In genomic region chr1:109793486-109794318, GRCh38 we compare ENCODE assay signal across 8 cellular contexts. TPM values are rescaled to one million over a fixed set of nuclear protein-coding genes. Genes with fewer than 3 reads are reported as not detected.
DNase-seq lines count a peak whose midpoint lies in the region; ATAC-seq, FAIRE-seq and TF ChIP-seq lines count a peak whose summit lies in the region.

No MANE protein-coding gene starts in this region.

- no peak for FAIRE-seq in K562 (lab: Jason Lieb, UNC)

- POLR2A ChIA-PET in PC-3 (lab: Charles Lee; ENCODE audit: unreplicated experiment): no interaction called here
- POLR2A ChIA-PET in K562 (lab: Yijun Ruan, JAX): interaction anchor here (0.8 to 2.5 kb wide), 8 partner anchors 10 to 190 kb away, joined by 3 to 8 read pairs (median 4); no protein-coding TSS in a partner anchor

- ATAC-seq in PC-3 (peak; percentile 30), K562 (peak; percentile 5; the same call in 2 of the 3 replicates)

- H3K36me3 ChIP-seq in HUES48 (ENCODE audit: control insufficient read depth, insufficient read depth, low read length) (no peaks in the 10 kb centered on the region), PC-3 (ENCODE audit: low read depth, low read length) (no peaks in the 10 kb centered on the region), K562 (ENCODE audit: control insufficient read depth, insufficient read depth, low read length) (no peaks in the 10 kb centered on the region)

- 18% methylated on average over 11 of the region's 11 CpGs for WGBS in K562 (ENCODE audit: insufficient coverage, low coverage, missing lambda C conversion rate)

- intact Hi-C loops in PC-3 (cut with micrococcal nuclease) (no loop called here), K562 (cut with micrococcal nuclease) (loop anchor here (5.0 kb wide), 1 partner anchor 124 kb away; no protein-coding TSS in a partner anchor)

- H3K27me3 ChIP-seq in HUES48 (ENCODE audit: control insufficient read depth, insufficient read depth, low read length) (no peaks in the 10 kb centered on the region), PC-3 (ENCODE audit: low read length) (no peaks in the 10 kb centered on the region), K562 (ENCODE audit: control insufficient read depth in 2 of 2, insufficient read depth in 2 of 2, low read length in 2 of 2) (no peaks in the 10 kb centered on the region)

- no peak overlapping the region for H3K9ac ChIP-seq in HUES48 (ENCODE audit: low read depth, low read length)
- no peak overlapping the region for H3K9ac ChIP-seq in PC-3 (ENCODE audit: low read length)
- peak overlapping the region; percentile 7 to 76; a peak in 2 of 4 replicates for H3K9ac ChIP-seq in K562 (ENCODE audit: insufficient read depth in 1 of 2, low read depth in 2 of 2, low read length in 2 of 2)

- no peaks in the 10 kb centered on the region for H3K9me1 ChIP-seq in K562 (ENCODE audit: control insufficient read depth, insufficient read depth, low read length)

- no peak for TF ChIP-seq CTCF in PC-3 (conservative IDR thresholded peaks at IDR 0.05; ENCODE audit: low read depth, low read length)
- TF ChIP-seq CTCF in K562 (IDR thresholded peaks at IDR 0.05 in 2 of 3, conservative IDR thresholded peaks at IDR 0.05 in 1 of 3; ENCODE audit: insufficient read depth in 2 of 3, low read depth in 1 of 3, low read length in 3 of 3): no peak; a peak in 1 of 6 replicates

- DNase-seq in AML-193 (lab: John Stamatoyannopoulos, UW) (peak; percentile 56 to 59), PC-3 (peak; percentile 52), K562 (ENCODE audit: extremely low read depth in 1 of 4, low spot score in 3 of 4) (peak in 2 of 4 experiments; percentile 51 to 75), iris pigment epithelial cell (ENCODE audit: low read depth) (peak; percentile 72), retina (no peak), 8988T (no peak)
- peak; percentile 17 for DNase-seq in stimulated activated CD8-positive, alpha-beta memory T cell treated with anti-CD3 and anti-CD28 coated beads, Interleukin-12 subunit alpha, Interleukin-12 subunit beta, amount 100 ng/mL, for 4 hours (ENCODE audit: low read depth)

- in situ Hi-C loops in K562 (cut with MboI): no loop called here

- CTCF ChIA-PET in PC-3 (lab: Charles Lee) (no interaction called here), K562 (lab: Yijun Ruan, JAX; ENCODE audit: low intra/inter-chr PET ratio) (no interaction called here)

- H3K9me3 ChIP-seq in HUES48 (ENCODE audit: control insufficient read depth, insufficient read depth, low read length) (no peaks in the 10 kb centered on the region), PC-3 (ENCODE audit: low read length) (no peaks in the 10 kb centered on the region), K562 (replicated peaks; ENCODE audit: control insufficient read depth, insufficient read depth, low read depth, low read length) (no peaks in the 10 kb centered on the region)

- H3K4me2 ChIP-seq in PC-3 (ENCODE audit: low read length) (no peak overlapping the region), K562 (ENCODE audit: insufficient read depth, low read length) (peak overlapping the region; percentile 22)

- H3F3A ChIP-seq in PC-3 (ENCODE audit: low read length, unreplicated experiment): no peaks in the 10 kb centered on the region

- BruUV-seq in PC-3 (replicated peaks; lab: Mats Ljungman, UMichigan) (no TSS peak), K562 (replicated peaks; lab: Mats Ljungman, UMichigan) (no TSS peak)

- TF ChIP-seq EP300 in K562 (IDR thresholded peaks at IDR 0.05; ENCODE audit: low read length): no peak

- H2AFZ ChIP-seq in PC-3 (ENCODE audit: low read length) (no peak overlapping the region), K562 (ENCODE audit: low read depth, low read length) (peak overlapping the region; percentile 79)

- H3K4me3 ChIP-seq in HUES48 (ENCODE audit: low read depth, low read length) (no peak overlapping the region), PC-3 (ENCODE audit: low read length) (no peak overlapping the region), K562 (no peak overlapping the region)

- H3K79me2 ChIP-seq in PC-3 (ENCODE audit: low read length) (no peaks in the 10 kb centered on the region), K562 (ENCODE audit: control insufficient read depth, insufficient read depth, low read length) (no peaks in the 10 kb centered on the region)

- H3K27ac ChIP-seq in HUES48 (ENCODE audit: low read depth, low read length) (peak overlapping the region; percentile 32), PC-3 (ENCODE audit: low read length) (no peak overlapping the region), K562 (ENCODE audit: extremely low read depth, low read depth, low read length) (peak overlapping the region; percentile 36; the same call in 2 of the 3 replicates)

- peaks cover 6% of the 10 kb centered on the region for H3K4me1 ChIP-seq in HUES48 (ENCODE audit: control insufficient read depth, insufficient read depth, low read length)
- peaks cover 33% of the 10 kb centered on the region for H3K4me1 ChIP-seq in PC-3 (ENCODE audit: insufficient read depth, low read length)
- peaks cover 56 to 70% of the 10 kb centered on the region in 2 experiments for H3K4me1 ChIP-seq in K562 (replicated peaks in 1 of 2; ENCODE audit: control insufficient read depth in 2 of 2, insufficient read depth in 2 of 2, low read length in 2 of 2)

- TF ChIP-seq POLR2A in K562 (conservative IDR thresholded peaks at IDR 0.05): no peak

- peak; percentile 33 to 39 for TF ChIP-seq RAD21 in K562 (CRISPR knock-in tag; conservative IDR thresholded peaks at IDR 0.05 in 1 of 2, IDR thresholded peaks at IDR 0.05 in 1 of 2)

- H4K20me1 ChIP-seq in PC-3 (ENCODE audit: low read length) (no peaks in the 10 kb centered on the region), K562 (replicated peaks; ENCODE audit: control insufficient read depth, insufficient read depth, low read length) (no peaks in the 10 kb centered on the region)

- no peaks in the 10 kb centered on the region for H3K9me2 ChIP-seq in PC-3 (replicated peaks; ENCODE audit: low read length)

TF ChIP-seq in K562, 482 proteins besides CTCF, POLR2A, EP300 and RAD21 (continues in another document):
- no peak for TF ChIP-seq ZNF408 (CRISPR knock-in tag; IDR thresholded peaks at IDR 0.05; ENCODE audit: low read depth)
- TF ChIP-seq HIVEP1 (CRISPR knock-in tag; IDR thresholded peaks at IDR 0.05): no peak
- no peak for TF ChIP-seq ZNF184 (CRISPR knock-in tag; IDR thresholded peaks at IDR 0.05)
- TF ChIP-seq ZNF707 (CRISPR knock-in tag; conservative IDR thresholded peaks at IDR 0.05): no peak

RNA-seq across cellular contexts. Expression of gene EPS8L3, which starts 30.0 kb away (rescaled TPM):
- total RNA-seq in PC-3 (2014; rRNA removed): not detected in 2 replicates
- not detected in 2 replicates for total RNA-seq in K562 (2011; cell fraction: chromatin; rRNA removed; ENCODE audit: low replicate concordance)
- total RNA-seq in K562 (2011; cell fraction: nucleolus; rRNA removed): not detected in 2 replicates
- not detected in 2 replicates for total RNA-seq in K562 (2011; cell fraction: nucleoplasm; rRNA removed)
- not detected in 2 replicates for total RNA-seq in K562 (2014; rRNA removed)
- 0.15 TPM in 1 of 2 replicates, not detected in the other for total RNA-seq in K562 (2014; rRNA removed; fragmentation: Illumina TruSeq; extraction: Trizol)
- total RNA-seq in K562 (2015; rRNA removed; fragmentation: Illumina TruSeq; extraction: Trizol): not detected in 2 replicates
- total RNA-seq in K562 (2021): 0.42 and 0.51 TPM in 2 replicates
- 0.13 and 0.14 TPM in 2 replicates for polyA plus RNA-seq in K562 (2011; rRNA removed)
- 0.07 and 0.16 TPM in 2 replicates for polyA plus RNA-seq in K562 (2011; cell fraction: cytosol; rRNA removed)
- polyA plus RNA-seq in K562 (2011; cell fraction: nucleus; rRNA removed): 0.81 and 1.8 TPM in 2 replicates
- 0.07 and 0.14 TPM in 2 replicates for polyA plus RNA-seq in K562 (2012)
- polyA plus RNA-seq in K562 (2014; fragmentation: Illumina TruSeq; extraction: Trizol): 0.09 and 0.61 TPM in 2 replicates
- not detected for polyA plus RNA-seq in K562 (2014; fragmentation: Nextera tagmentation; extraction: Ambion mirVana)
- polyA plus RNA-seq in K562 (2014; rRNA removed): 0.04 TPM in 1 of 2 replicates, not detected in the other
- polyA minus RNA-seq in K562 (2011; rRNA and poly(A)+ RNA removed): not detected in 2 replicates
- polyA minus RNA-seq in K562 (2011; cell fraction: cytosol; rRNA and poly(A)+ RNA removed): not detected in 2 replicates
- polyA minus RNA-seq in K562 (2011; cell fraction: nucleus; rRNA and poly(A)+ RNA removed): not detected in 2 replicates

RNA-seq across cellular contexts. Expression of gene GSTM3, which starts 52.9 kb away (rescaled TPM):
- total RNA-seq in PC-3 (2014; rRNA removed): 76.6 and 80.9 TPM in 2 replicates
- total RNA-seq in K562 (2011; cell fraction: chromatin; rRNA removed; ENCODE audit: low replicate concordance): 1.2 and 1.8 TPM in 2 replicates
- total RNA-seq in K562 (2011; cell fraction: nucleolus; rRNA removed): 1.1 and 2.7 TPM in 2 replicates
- 1.8 and 2.6 TPM in 2 replicates for total RNA-seq in K562 (2011; cell fraction: nucleoplasm; rRNA removed)
- 2.3 and 4.3 TPM in 2 replicates for total RNA-seq in K562 (2014; rRNA removed)
- total RNA-seq in K562 (2014; rRNA removed; fragmentation: Illumina TruSeq; extraction: Trizol): 5.5 and 7.2 TPM in 2 replicates
- total RNA-seq in K562 (2015; rRNA removed; fragmentation: Illumina TruSeq; extraction: Trizol): 4.1 and 4.5 TPM in 2 replicates
- 3.9 and 5.7 TPM in 2 replicates for total RNA-seq in K562 (2021)
- polyA plus RNA-seq in K562 (2011; rRNA removed): 17.5 and 22.3 TPM in 2 replicates
- polyA plus RNA-seq in K562 (2011; cell fraction: cytosol; rRNA removed): 10.2 and 17.2 TPM in 2 replicates
- polyA plus RNA-seq in K562 (2011; cell fraction: nucleus; rRNA removed): 5.5 and 10.1 TPM in 2 replicates
- 10.9 and 11.4 TPM in 2 replicates for polyA plus RNA-seq in K562 (2012)
- polyA plus RNA-seq in K562 (2014; fragmentation: Illumina TruSeq; extraction: Trizol): 8.9 and 9.5 TPM in 2 replicates
- 10 to 100 TPM; 23.1 to 24.5 TPM for polyA plus RNA-seq in K562 (2014; fragmentation: Nextera tagmentation; extraction: Ambion mirVana)
- polyA plus RNA-seq in K562 (2014; rRNA removed): 8.9 and 9.4 TPM in 2 replicates
- polyA minus RNA-seq in K562 (2011; rRNA and poly(A)+ RNA removed): 8.5 and 12.1 TPM in 2 replicates
- 2.6 and 5.3 TPM in 2 replicates for polyA minus RNA-seq in K562 (2011; cell fraction: cytosol; rRNA and poly(A)+ RNA removed)
- polyA minus RNA-seq in K562 (2011; cell fraction: nucleus; rRNA and poly(A)+ RNA removed): 1.2 and 3.3 TPM in 2 replicates

Comparison
In these comparisons a context has a peak if more than half of its experiments do, and no peak if none do; other contexts are left out.
1. DNase-seq: peak in AML-193 (2 of 2), PC-3 (single experiment), iris pigment epithelial cell (single experiment) and stimulated activated CD8-positive, alpha-beta memory T cell treated with anti-CD3 and anti-CD28 coated beads, Interleukin-12 subunit alpha, Interleukin-12 subunit beta, amount 100 ng/mL, for 4 hours (single experiment); none in retina (single experiment) and 8988T (single experiment).
2. H3K9ac ChIP-seq: peak in K562 (2 of 2); none in HUES48 (single experiment) and PC-3 (single experiment).